In genomic region chrX:12954981-12955380, GRCh38 we compare ENCODE assay signal across 11 cellular contexts. TPM values are rescaled to one million over a fixed set of nuclear protein-coding genes. Genes with fewer than 3 reads are reported as not detected.
DNase-seq lines count a peak whose midpoint lies in the region; ATAC-seq, FAIRE-seq and TF ChIP-seq lines count a peak whose summit lies in the region.
"Had no signal": no experiment of that assay in that cellular context is flagged by ENCODE, and none has a peak within 500 bp of the region (broad histone marks: within the 10 kb centered on the region; RNA-seq: fewer than 3 reads in every experiment).

No MANE protein-coding gene starts in this region.

- H3K9me3 Mint-ChIP-seq in effector memory CD8-positive, alpha-beta T cell: no peaks in the 10 kb centered on the region

- peaks cover 50 to 56% of the 10 kb centered on the region in 2 donors for H3K4me1 Mint-ChIP-seq in effector memory CD8-positive, alpha-beta T cell (ENCODE audit: low read depth in 2 of 2)

- FAIRE-seq in A549 (lab: Jason Lieb, UNC): no peak

- H3K36me3 Mint-ChIP-seq in effector memory CD8-positive, alpha-beta T cell (ENCODE audit: insufficient read depth): peaks cover 27% of the 10 kb centered on the region
- H3K36me3 Mint-ChIP-seq: brain had no signal

- WGBS in A549 (ENCODE audit: missing lambda C conversion rate): 100% methylated on average over 2 of the region's 4 CpGs

- no peak for TF ChIP-seq CTCF in A549 (IDR thresholded peaks at IDR 0.05)
- TF ChIP-seq CTCF in GM12864 (IDR thresholded peaks at IDR 0.05; ENCODE audit: low read depth, low read length, missing control alignments): no peak

- peak overlapping the region; percentile 73 to 78 for H3K4me3 Mint-ChIP-seq in effector memory CD8-positive, alpha-beta T cell
- H3K4me3 Mint-ChIP-seq: brain had no signal

- H3K4me1 ChIP-seq in A549: peaks cover 30% of the 10 kb centered on the region

- DNase-seq in A549 (ENCODE audit: low read depth in 1 of 2, low spot score in 1 of 2): no peak
- DNase-seq in GM12864 (ENCODE audit: low read depth): no peak
- DNase-seq in SIG-M5 treated with dmso at 0.1 percent for 504 hours (lab: John Stamatoyannopoulos, UW; ENCODE audit: unreplicated experiment): peak; percentile 64
- DNase-seq in effector memory CD8-positive, alpha-beta T cell: no peak
- DNase-seq in NCI-H2196 treated with DMSO at 0.1 percent for 48 hours (lab: John Stamatoyannopoulos, UW; ENCODE audit: unreplicated experiment): no peak
- DNase-seq: activated CD4-positive, alpha-beta T cell treated with anti-CD3 and anti-CD28 coated beads for 48 hours; NCI-H1048 had no signal

- CTCF ChIA-PET in A549 (lab: Yijun Ruan, JAX): interaction anchor here (0.6 to 4.9 kb wide), 4 partner anchors 9 to 533 kb away, joined by 3 to 26 read pairs (median 6); no protein-coding TSS in a partner anchor

- H3K9me3 ChIP-seq in A549: no peaks in the 10 kb centered on the region

- H3K27ac ChIP-seq in A549: peak overlapping the region; percentile 40 to 95; a peak in 4 of 6 replicates

- H3K27ac Mint-ChIP-seq in effector memory CD8-positive, alpha-beta T cell: peak overlapping the region; percentile 97 to 98

- H3K27me3 Mint-ChIP-seq in effector memory CD8-positive, alpha-beta T cell: no peaks in the 10 kb centered on the region
- H3K27me3 Mint-ChIP-seq: brain had no signal

- POLR2A ChIA-PET in A549 (lab: Yijun Ruan, JAX): interaction anchor here (1.2 kb wide), 1 partner anchor 21 kb away, joined by 9 read pairs; no protein-coding TSS in a partner anchor

- H3K4me3 ChIP-seq in A549: no peak overlapping the region
- H3K4me3 ChIP-seq in GM12864 (ENCODE audit: low read depth, low read length): peak overlapping the region; percentile 21; the same call in 1 of the 2 replicates

- TF ChIP-seq EP300 in A549 (IDR thresholded peaks at IDR 0.05): no peak

- no peak for TF ChIP-seq RAD21 in A549 (conservative IDR thresholded peaks at IDR 0.05 in 1 of 2, IDR thresholded peaks at IDR 0.05 in 1 of 2)

- ATAC-seq in A549 (no peak), GM21423 (IDR thresholded peaks at IDR 0.05; ENCODE audit: unreplicated experiment) (no peak), HG03460 (IDR thresholded peaks at IDR 0.05; ENCODE audit: unreplicated experiment) (no peak), HG02852 (IDR thresholded peaks at IDR 0.05; ENCODE audit: unreplicated experiment) (no peak)
- ATAC-seq in effector memory CD8-positive, alpha-beta T cell (replicated peaks): no peak

- H3K4me2 ChIP-seq in A549: no peak overlapping the region

- no peak for TF ChIP-seq POLR2A in A549 (IDR thresholded peaks at IDR 0.05; ENCODE audit: low read length)

TF ChIP-seq in A549, 52 proteins besides CTCF, POLR2A, EP300 and RAD21:
- TF ChIP-seq MAZ (IDR thresholded peaks at IDR 0.05; ENCODE audit: borderline replicate concordance, low read depth, low read length) (no peak), CHD4 (IDR thresholded peaks at IDR 0.05; ENCODE audit: borderline replicate concordance) (no peak), BHLHE40 (IDR thresholded peaks at IDR 0.05; ENCODE audit: low read depth, low read length) (no peak), RCOR1 (IDR thresholded peaks at IDR 0.05; ENCODE audit: low read depth, low read length) (no peak), BCL3 (IDR thresholded peaks at IDR 0.05) (no peak), PBX3 (IDR thresholded peaks at IDR 0.05) (no peak), HMGXB4 (CRISPR knock-in tag; IDR thresholded peaks at IDR 0.05; ENCODE audit: borderline replicate concordance) (no peak)

RNA-seq across cellular contexts. Expression of gene TMSB4X, which starts 19.9 kb away (rescaled TPM):
- polyA plus RNA-seq in A549 (2011; rRNA removed) (3,130 and 3,742 TPM in 2 replicates), A549 (2017; fragmentation: RNase III; extraction: RNeasy Plus Mini Kit Qiagen cat#74134 plus additional on column Dnase treatment) (6,622 to 7,955 TPM (median 7,447 TPM) in 3 replicates)
- polyA plus RNA-seq in A549 (2012; cell fraction: cytosol; rRNA removed): 3,096 and 3,118 TPM in 2 replicates
- polyA plus RNA-seq in A549 (2012; cell fraction: nucleus; rRNA removed): 460 and 1,554 TPM in 2 replicates
- polyA minus RNA-seq in A549 (2011; rRNA and poly(A)+ RNA removed): 852 and 1,226 TPM in 2 replicates

RNA-seq across cellular contexts. Expression of gene TLR8, which starts 48.6 kb away (rescaled TPM):
- polyA plus RNA-seq in A549 (2011; rRNA removed) (not detected in 2 replicates), A549 (2017; fragmentation: RNase III; extraction: RNeasy Plus Mini Kit Qiagen cat#74134 plus additional on column Dnase treatment) (not detected in 3 replicates)
- polyA plus RNA-seq in A549 (2012; cell fraction: cytosol; rRNA removed): not detected in 2 replicates
- not detected in 2 replicates for polyA plus RNA-seq in A549 (2012; cell fraction: nucleus; rRNA removed)
- not detected in 2 replicates for polyA minus RNA-seq in A549 (2011; rRNA and poly(A)+ RNA removed)
